ENCODE assay signal across 10 cellular contexts in the genomic region with DNA sequence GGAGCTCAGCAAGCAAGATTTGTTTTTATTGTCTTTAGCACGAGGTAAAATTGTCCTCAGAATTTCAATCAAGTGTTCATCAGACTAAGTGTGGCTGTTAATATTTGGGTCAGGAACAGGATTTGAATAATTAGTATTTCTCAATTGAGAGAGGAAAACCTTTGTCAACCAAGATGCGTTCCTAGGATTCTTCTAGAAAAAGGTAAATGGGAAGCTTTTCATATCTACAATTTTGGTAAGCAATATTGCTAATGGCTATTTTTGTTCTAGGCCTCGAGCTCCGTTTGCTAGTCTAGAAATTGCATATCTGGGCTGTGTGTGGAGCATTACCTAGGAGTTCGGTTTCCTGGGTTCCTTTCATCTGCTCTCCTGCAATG. TPM values are rescaled to one million over a fixed set of nuclear protein-coding genes. Genes with fewer than 3 reads are reported as not detected.
A peak's percentile ranks its signal among the peaks of the same experiment; 100 is the strongest.
DNase-seq lines count a peak whose midpoint lies in the region; ATAC-seq and TF ChIP-seq lines count a peak whose summit lies in the region.
"Had no signal": no experiment of that assay in that cellular context is flagged by ENCODE, and none has a peak within 500 bp of the region (broad histone marks: within the 10 kb centered on the region; RNA-seq: fewer than 3 reads in every experiment).

No MANE protein-coding gene starts in this region.

- no peak overlapping the region for H3K27ac ChIP-seq in CD4-positive, CD25-positive, alpha-beta regulatory T cell (ENCODE audit: insufficient read depth, low read length, poor library complexity, severe bottlenecking)
- H3K27ac ChIP-seq in PC-9, result peak overlapping the region; percentile 62
- H3K27ac ChIP-seq in esophagus muscularis mucosa (replicated peaks in 1 of 4), result peak overlapping the region; percentile 90 to 98 (median 98)
- H3K27ac ChIP-seq in parathyroid adenoma, result peak overlapping the region; percentile 16
- no peak overlapping the region for H3K27ac ChIP-seq in neuronal stem cell (replicated peaks; ENCODE audit: low read length)

- peak overlapping the region; percentile 32 for H3K4me2 ChIP-seq in PC-9
- no peak overlapping the region for H3K4me2 ChIP-seq in parathyroid adenoma (ENCODE audit: low read length)
- H3K4me2 ChIP-seq in neuronal stem cell (ENCODE audit: insufficient read depth, low read length, poor library complexity, severe bottlenecking), result no peak overlapping the region

- no peak overlapping the region for H3K4me3 ChIP-seq in CD4-positive, CD25-positive, alpha-beta regulatory T cell (ENCODE audit: low read depth, low read length)
- no peak overlapping the region for H3K4me3 ChIP-seq in PC-9
- no peak overlapping the region for H3K4me3 ChIP-seq in esophagus muscularis mucosa
- H3K4me3 ChIP-seq in parathyroid adenoma (ENCODE audit: low read depth, low read length), result no peak overlapping the region
- H3K4me3 ChIP-seq in neuronal stem cell (ENCODE audit: low read length in 2 of 2), result no peak overlapping the region
- H3K4me3 ChIP-seq: prostate gland had no signal

- H3K18ac ChIP-seq in neuronal stem cell (ENCODE audit: low read length), result no peak overlapping the region

- no peak overlapping the region for H2AK5ac ChIP-seq in neuronal stem cell (ENCODE audit: low read depth, low read length)

- no peak overlapping the region for H3K9ac ChIP-seq in parathyroid adenoma
- no peak overlapping the region for H3K9ac ChIP-seq in neuronal stem cell (ENCODE audit: low read depth, low read length, poor library complexity)

- peaks cover 43% of the 10 kb centered on the region for H3F3A ChIP-seq in PC-9 (ENCODE audit: insufficient read depth, low read depth)

- peak overlapping the region; percentile 38 to 100 (median 56) for H3K27ac Mint-ChIP-seq in CD4-positive, CD25-positive, alpha-beta regulatory T cell

- H3K4me1 ChIP-seq in CD4-positive, CD25-positive, alpha-beta regulatory T cell (ENCODE audit: control insufficient read depth, insufficient read depth, low read length, poor library complexity, severe bottlenecking), result peaks cover 36% of the 10 kb centered on the region
- H3K4me1 ChIP-seq in PC-9 (replicated peaks; ENCODE audit: insufficient read depth), result peaks cover 50% of the 10 kb centered on the region
- peaks cover 60 to 70% (median 66%) of the 10 kb centered on the region in 4 donors for H3K4me1 ChIP-seq in esophagus muscularis mucosa
- peaks cover 32% of the 10 kb centered on the region for H3K4me1 ChIP-seq in parathyroid adenoma
- peaks cover 11 to 39% of the 10 kb centered on the region in 2 donors for H3K4me1 ChIP-seq in neuronal stem cell (ENCODE audit: control insufficient read depth in 2 of 2, insufficient read depth in 1 of 2, low read depth in 1 of 2, low read length in 2 of 2)

- WGBS in esophagus muscularis mucosa, result 83% methylated on average over 5 of the region's 5 CpGs
- no CpG with 5 or more reads among the region's 5 CpGs for WGBS in neuronal stem cell (ENCODE audit: extremely low coverage in 2 of 2, insufficient read length in 2 of 2, insufficient replicate concordance in 1 of 2), 2 donors

- CTCF ChIA-PET in PC-9 (lab: Charles Lee), result no interaction called here

- TF ChIP-seq EP300 in esophagus muscularis mucosa (IDR thresholded peaks at IDR 0.05), result no peak

- no peaks in the 10 kb centered on the region for H3K27me3 ChIP-seq in CD4-positive, CD25-positive, alpha-beta regulatory T cell (ENCODE audit: control insufficient read depth, insufficient read depth, low read length)
- H3K27me3 ChIP-seq in PC-9 (ENCODE audit: insufficient read depth, low read depth) (no peaks in the 10 kb centered on the region), esophagus muscularis mucosa (no peaks in the 10 kb centered on the region), parathyroid adenoma (ENCODE audit: control insufficient read depth, insufficient read depth, low read length) (no peaks in the 10 kb centered on the region), neuronal stem cell (ENCODE audit: control insufficient read depth in 3 of 3, insufficient read depth in 3 of 3, low read depth in 1 of 3, low read length in 3 of 3) (no peaks in the 10 kb centered on the region)

- peaks cover 17% of the 10 kb centered on the region for H3K36me3 Mint-ChIP-seq in CD4-positive, CD25-positive, alpha-beta regulatory T cell

- H2AFZ ChIP-seq in PC-9, result no peak overlapping the region
- H2AFZ ChIP-seq in parathyroid adenoma, result no peak overlapping the region
- no peak overlapping the region for H2AFZ ChIP-seq in neuronal stem cell (ENCODE audit: low read length)

- TF ChIP-seq CTCF in PC-9 (conservative IDR thresholded peaks at IDR 0.05) (no peak), esophagus muscularis mucosa (IDR thresholded peaks at IDR 0.05) (no peak), parathyroid adenoma (IDR thresholded peaks at IDR 0.05) (no peak)

- intact Hi-C loops in PC-9 (cut with micrococcal nuclease; ENCODE audit: unreplicated experiment) (no loop called here), esophagus muscularis mucosa (cut with DNase I) (loop anchor here (10.0 kb wide), 1 partner anchor 59 kb away; no protein-coding TSS in a partner anchor)

- H3K23ac ChIP-seq in neuronal stem cell (ENCODE audit: low read depth, low read length, poor library complexity), result no peak overlapping the region

- no peak for TF ChIP-seq POLR2A in esophagus muscularis mucosa (IDR thresholded peaks at IDR 0.05; ENCODE audit: low read depth)

- H3K9me3 Mint-ChIP-seq in CD4-positive, CD25-positive, alpha-beta regulatory T cell, result peaks cover 0 to 2% (median 0%) of the 10 kb centered on the region in 7 donors

- H3K4ac ChIP-seq in neuronal stem cell (ENCODE audit: low read length), result no peak overlapping the region

- H4K20me1 ChIP-seq in PC-9 (ENCODE audit: insufficient read depth), result no peaks in the 10 kb centered on the region

- POLR2A ChIA-PET in PC-9 (lab: Charles Lee; ENCODE audit: unreplicated experiment), result interaction anchor here (0.5 to 0.7 kb wide), 5 partner anchors 91 to 1474 kb away, joined by 3 to 10 read pairs (median 4); no protein-coding TSS in a partner anchor

- no peak overlapping the region for H2BK15ac ChIP-seq in neuronal stem cell (ENCODE audit: low read length)

- peak overlapping the region in 1 of 4 donors; percentile 30 for H3K4me3 Mint-ChIP-seq in CD4-positive, CD25-positive, alpha-beta regulatory T cell

- no peak for DNase-seq in CD4-positive, CD25-positive, alpha-beta regulatory T cell
- no peak for DNase-seq in PC-9
- DNase-seq in esophagus muscularis mucosa (ENCODE audit: extremely low spot score), result no peak
- no peak for DNase-seq in mucosa of gallbladder (ENCODE audit: low spot score)
- DNase-seq in neuronal stem cell (ENCODE audit: low spot score), result no peak
- DNase-seq in stimulated activated CD4-positive, alpha-beta T cell treated with anti-CD3 and anti-CD28 coated beads, Interleukin-4, amount 100 ng/mL, for 4 hours, result no peak
- DNase-seq: activated naive CD4-positive, alpha-beta T cell had no signal

- H4K91ac ChIP-seq in neuronal stem cell (ENCODE audit: low read depth, low read length, poor library complexity), result no peak overlapping the region

- H3K36me3 ChIP-seq in CD4-positive, CD25-positive, alpha-beta regulatory T cell (ENCODE audit: control insufficient read depth, insufficient read depth, low read length), result peaks cover 29% of the 10 kb centered on the region
- H3K36me3 ChIP-seq in PC-9 (ENCODE audit: low read depth), result 0 out of 2 replicates have a peak, but pooled peaks cover 4% of the 10 kb centered on the region
- H3K36me3 ChIP-seq in esophagus muscularis mucosa, result peaks cover 22 to 35% (median 27%) of the 10 kb centered on the region in 4 donors
- H3K36me3 ChIP-seq in parathyroid adenoma (ENCODE audit: control insufficient read depth, insufficient read depth, low read length), result no peaks in the 10 kb centered on the region
- H3K36me3 ChIP-seq in neuronal stem cell (replicated peaks in 1 of 2; ENCODE audit: control insufficient read depth in 2 of 2, insufficient read depth in 2 of 2, low read length in 2 of 2), result peaks cover 29 to 51% of the 10 kb centered on the region in 2 donors

- H3K14ac ChIP-seq in neuronal stem cell (ENCODE audit: low read length), result no peak overlapping the region

- ATAC-seq in CD4-positive, CD25-positive, alpha-beta regulatory T cell (ENCODE audit: low read depth in 2 of 2), result no peak
- no peak for ATAC-seq in HG02642 (IDR thresholded peaks at IDR 0.05; ENCODE audit: poor library complexity, unreplicated experiment)

- BruUV-seq in PC-9 (replicated peaks; lab: Mats Ljungman, UMichigan), result no TSS peak

- H2BK5ac ChIP-seq in neuronal stem cell (ENCODE audit: low read length), result no peak overlapping the region

- H3K79me1 ChIP-seq in neuronal stem cell (ENCODE audit: low read depth, low read length), result peaks cover 6% of the 10 kb centered on the region

- H3K9me3 ChIP-seq in CD4-positive, CD25-positive, alpha-beta regulatory T cell (ENCODE audit: control insufficient read depth in 2 of 2, low read length in 2 of 2), result no peaks in the 10 kb centered on the region
- no peaks in the 10 kb centered on the region for H3K9me3 ChIP-seq in PC-9 (ENCODE audit: insufficient read depth, low read depth)
- no peaks in the 10 kb centered on the region for H3K9me3 ChIP-seq in esophagus muscularis mucosa
- no peaks in the 10 kb centered on the region for H3K9me3 ChIP-seq in parathyroid adenoma (ENCODE audit: control insufficient read depth, low read length)
- no peaks in the 10 kb centered on the region for H3K9me3 ChIP-seq in neuronal stem cell (replicated peaks in 1 of 2; ENCODE audit: control insufficient read depth in 2 of 2, insufficient read depth in 1 of 2, low read depth in 1 of 2, low read length in 2 of 2)
- H3K9me3 ChIP-seq: prostate gland had no signal

- H4K8ac ChIP-seq in neuronal stem cell (ENCODE audit: low read depth, low read length), result no peak overlapping the region

- no peak overlapping the region for H2BK12ac ChIP-seq in neuronal stem cell (ENCODE audit: low read length)

- peaks cover 12% of the 10 kb centered on the region for H3K79me2 ChIP-seq in PC-9 (ENCODE audit: low read depth)
- no peaks in the 10 kb centered on the region for H3K79me2 ChIP-seq in parathyroid adenoma

- no peak overlapping the region for H2BK120ac ChIP-seq in neuronal stem cell (ENCODE audit: low read depth, low read length)

- H3K9me2 ChIP-seq in PC-9 (ENCODE audit: insufficient read depth), result no peaks in the 10 kb centered on the region

- H3K27me3 Mint-ChIP-seq in CD4-positive, CD25-positive, alpha-beta regulatory T cell, result peaks cover 9% of the 10 kb centered on the region

- peaks cover 20 to 67% (median 47%) of the 10 kb centered on the region in 4 donors for H3K4me1 Mint-ChIP-seq in CD4-positive, CD25-positive, alpha-beta regulatory T cell

RNA-seq across cellular contexts. Expression of gene PIGV, which starts 4.1 kb away (rescaled TPM):
- total RNA-seq in CD4-positive, CD25-positive, alpha-beta regulatory T cell, result 8.6 TPM
- 10 to 100 TPM in 2 of 4 donors, 1 to 10 TPM in 2; 8.3 to 13.2 (median 9.8) TPM for polyA plus RNA-seq in CD4-positive, CD25-positive, alpha-beta regulatory T cell
- total RNA-seq in PC-9 (2021), result 30.8 and 31.9 TPM in 2 replicates
- total RNA-seq in esophagus muscularis mucosa, result 10 to 100 TPM; 11.8 to 15.2 (median 13.7) TPM
- 19.3 TPM for total RNA-seq in mucosa of gallbladder
- polyA plus RNA-seq in neuronal stem cell (2013, experiment 1 of 2), result 9.6 TPM
- 9.7 TPM for polyA plus RNA-seq in neuronal stem cell (2013, experiment 2 of 2)

RNA-seq across cellular contexts. Expression of gene ZDHHC18, which starts 42.9 kb away (rescaled TPM):
- 73.6 TPM for total RNA-seq in CD4-positive, CD25-positive, alpha-beta regulatory T cell
- 10 to 100 TPM in 2 of 4 donors, 1 to 10 TPM in 2; 4.4 to 14.8 (median 10.3) TPM for polyA plus RNA-seq in CD4-positive, CD25-positive, alpha-beta regulatory T cell
- total RNA-seq in PC-9 (2021), result 27.2 and 36.1 TPM in 2 replicates
- 10 to 100 TPM in 3 of 4 donors, 1 to 10 TPM in 1; 9.6 to 31.7 (median 20.8) TPM for total RNA-seq in esophagus muscularis mucosa
- total RNA-seq in mucosa of gallbladder, result 20.4 TPM
- 44.5 TPM for polyA plus RNA-seq in neuronal stem cell (2013, experiment 1 of 2)
- polyA plus RNA-seq in neuronal stem cell (2013, experiment 2 of 2), result 43.3 TPM

Comparison
In these comparisons a context has a peak if more than half of its experiments do, and no peak if none do; other contexts are left out.
1. H3K27ac ChIP-seq: peak in PC-9 (single experiment), esophagus muscularis mucosa (4 of 4) and parathyroid adenoma (single experiment); none in CD4-positive, CD25-positive, alpha-beta regulatory T cell (single experiment) and neuronal stem cell (single experiment).